In genomic region chr10:88150338-88150737, GRCh38 we compare ENCODE assay signal across 17 cellular contexts.
DNase-seq lines count a peak whose midpoint lies in the region; ATAC-seq and TF ChIP-seq lines count a peak whose summit lies in the region.
"Had no signal": no experiment of that assay in that cellular context is flagged by ENCODE, and none has a peak within 500 bp of the region (broad histone marks: within the 10 kb centered on the region; RNA-seq: fewer than 3 reads in every experiment).

No MANE protein-coding gene starts in this region.

- peaks cover 4 to 5% of the 10 kb centered on the region in 2 donors for H3K9me3 Mint-ChIP-seq in stimulated activated naive B cell treated with anti-CD40 and anti-IgM and Interleukin-4, amounts not matched to agents 10 μg/mL and 1 μg/mL and 100 μg/mL, for 72 hours

- TF ChIP-seq CTCF in RWPE2 (IDR thresholded peaks at IDR 0.05; ENCODE audit: poor library complexity, severe bottlenecking): no peak
- no peak for TF ChIP-seq CTCF in stomach (IDR thresholded peaks at IDR 0.05)

- peaks cover 9 to 26% of the 10 kb centered on the region in 2 donors for H3K4me1 Mint-ChIP-seq in stimulated activated naive B cell treated with anti-CD40 and anti-IgM and Interleukin-4, amounts not matched to agents 10 μg/mL and 1 μg/mL and 100 μg/mL, for 72 hours

- no peak for TF ChIP-seq POLR2A in stomach (IDR thresholded peaks at IDR 0.05)

- no peak overlapping the region for H3K4me3 ChIP-seq in RWPE2 (ENCODE audit: severe bottlenecking)
- H3K4me3 ChIP-seq in skeletal muscle cell (ENCODE audit: low read depth, low read length): no peak overlapping the region
- H3K4me3 ChIP-seq in stomach: no peak overlapping the region

- peak overlapping the region; percentile 82 for H3K27ac ChIP-seq in RWPE2 (ENCODE audit: poor library complexity, severe bottlenecking)
- H3K27ac ChIP-seq in stomach: no peak overlapping the region

- no peak for TF ChIP-seq EP300 in stomach (IDR thresholded peaks at IDR 0.05)

- H3K27me3 Mint-ChIP-seq in stimulated activated naive B cell treated with anti-CD40 and anti-IgM and Interleukin-4, amounts not matched to agents 10 μg/mL and 1 μg/mL and 100 μg/mL, for 72 hours: no peaks in the 10 kb centered on the region
- H3K27me3 Mint-ChIP-seq: activated naive CD8-positive, alpha-beta T cell; IgD-negative memory B cell; stimulated activated naive CD8-positive, alpha-beta T cell treated with anti-CD3 and anti-CD28 coated beads, Interleukin-15, Interleukin-2, amounts not matched to agents 100 ng/mL and 50 ng/mL, for 24 hours had no signal

- intact Hi-C loops in stomach (cut with DNase I; ENCODE audit: low total_unique reads): no loop called here

- peak; percentile 69 for ATAC-seq in RWPE2 (ENCODE audit: low read depth)
- no peak for ATAC-seq in stimulated activated naive B cell treated with anti-CD40 and anti-IgM and Interleukin-4, amounts not matched to agents 10 μg/mL and 1 μg/mL and 100 μg/mL, for 72 hours (replicated peaks)
- ATAC-seq: natural killer cell treated with Interleukin-12 subunit alpha and Interleukin-12 subunit beta and Interleukin-15 and Interleukin-18, amount 100 ng/mL, for 72 hours; right cardiac atrium had no signal

- peaks cover 0 to 4% of the 10 kb centered on the region in 2 donors for H3K36me3 Mint-ChIP-seq in stimulated activated naive B cell treated with anti-CD40 and anti-IgM and Interleukin-4, amounts not matched to agents 10 μg/mL and 1 μg/mL and 100 μg/mL, for 72 hours
- H3K36me3 Mint-ChIP-seq: activated naive CD8-positive, alpha-beta T cell; natural killer cell treated with Interleukin-12 subunit alpha and Interleukin-12 subunit beta and Interleukin-15 and Interleukin-18, amount 100 ng/mL, for 72 hours had no signal

- no peaks in the 10 kb centered on the region for H3K9me3 ChIP-seq in RWPE2 (ENCODE audit: severe bottlenecking)
- H3K9me3 ChIP-seq in stomach: no peaks in the 10 kb centered on the region

- H3K27ac Mint-ChIP-seq in stimulated activated naive B cell treated with anti-CD40 and anti-IgM and Interleukin-4, amounts not matched to agents 10 μg/mL and 1 μg/mL and 100 μg/mL, for 72 hours: no peak overlapping the region
- H3K27ac Mint-ChIP-seq: activated naive CD8-positive, alpha-beta T cell; IgD-negative memory B cell; natural killer cell treated with Interleukin-12 subunit alpha and Interleukin-12 subunit beta and Interleukin-15 and Interleukin-18, amount 100 ng/mL, for 72 hours; stimulated activated naive CD8-positive, alpha-beta T cell treated with anti-CD3 and anti-CD28 coated beads, Interleukin-15, Interleukin-2, amounts not matched to agents 100 ng/mL and 50 ng/mL, for 24 hours had no signal

- H3K4me3 Mint-ChIP-seq in stimulated activated naive B cell treated with anti-CD40 and anti-IgM and Interleukin-4, amounts not matched to agents 10 μg/mL and 1 μg/mL and 100 μg/mL, for 72 hours: no peak overlapping the region
- H3K4me3 Mint-ChIP-seq: activated naive CD8-positive, alpha-beta T cell; IgD-negative memory B cell; natural killer cell treated with Interleukin-12 subunit alpha and Interleukin-12 subunit beta and Interleukin-15 and Interleukin-18, amount 100 ng/mL, for 72 hours; stimulated activated naive CD8-positive, alpha-beta T cell treated with anti-CD3 and anti-CD28 coated beads, Interleukin-15, Interleukin-2, amounts not matched to agents 100 ng/mL and 50 ng/mL, for 24 hours had no signal

- WGBS in stomach, 5 donors: 92 to 94% (median 93%) methylated on average over 3 of the region's 3 CpGs

- H3K4me1 ChIP-seq in RWPE2 (ENCODE audit: insufficient read depth, poor library complexity, severe bottlenecking): peaks cover 25% of the 10 kb centered on the region
- peaks cover 0 to 5% (median 0%) of the 10 kb centered on the region in 4 donors for H3K4me1 ChIP-seq in stomach

- H3K27me3 ChIP-seq in RWPE2 (ENCODE audit: insufficient read depth, poor library complexity, severe bottlenecking) (no peaks in the 10 kb centered on the region), stomach (no peaks in the 10 kb centered on the region)

- H3K36me3 ChIP-seq in RWPE2 (ENCODE audit: low read depth) (no peaks in the 10 kb centered on the region), stomach (no peaks in the 10 kb centered on the region)

- DNase-seq in ELR (ENCODE audit: low read depth): peak; percentile 95
- no peak for DNase-seq in RWPE2 (ENCODE audit: low spot score)
- peak; percentile 63 for DNase-seq in fibroblast of gingiva (ENCODE audit: low read depth)
- DNase-seq in skeletal muscle cell (ENCODE audit: low read depth): peak; percentile 51
- no peak for DNase-seq in nucleus accumbens (lab: John Stamatoyannopoulos, UW)
- no peak for DNase-seq in stimulated activated naive B cell treated with anti-CD40 and anti-IgM and Interleukin-4, amounts not matched to agents 10 μg/mL and 1 μg/mL and 100 μg/mL, for 72 hours
- no peak for DNase-seq in NCI-H1105 (lab: John Stamatoyannopoulos, UW)
- DNase-seq in stomach: no peak
- DNase-seq: cortex of kidney, NCI-H146, NCI-H748 treated with DMSO at 0.1 percent for 48 hours, right cardiac atrium, Right ventricle myocardium superior had no signal

Comparison
In these comparisons a context has a peak if more than half of its experiments do, and no peak if none do; other contexts are left out.
1. DNase-seq: peak in ELR (single experiment), fibroblast of gingiva (single experiment) and skeletal muscle cell (single experiment); none in RWPE2 (single experiment), nucleus accumbens (0 of 56), stimulated activated naive B cell treated with anti-CD40 and anti-IgM and Interleukin-4, amounts not matched to agents 10 μg/mL and 1 μg/mL and 100 μg/mL, for 72 hours (single experiment), NCI-H1105 (single experiment) and stomach (single experiment).